In genomic region chr19:35404879-35405622, GRCh38 we compare ENCODE assay signal across 10 cellular contexts. TPM values are rescaled to one million over a fixed set of nuclear protein-coding genes. Genes with fewer than 3 reads are reported as not detected.
DNase-seq lines count a peak whose midpoint lies in the region; ATAC-seq, FAIRE-seq and TF ChIP-seq lines count a peak whose summit lies in the region.
"Had no signal": no experiment of that assay in that cellular context is flagged by ENCODE, and none has a peak within 500 bp of the region (broad histone marks: within the 10 kb centered on the region; RNA-seq: fewer than 3 reads in every experiment).

No MANE protein-coding gene starts in this region.

- peaks cover 13% of the 10 kb centered on the region for H3K4me1 Mint-ChIP-seq in activated CD8-positive, alpha-beta memory T cell treated with anti-CD3 and anti-CD28 coated beads, Interleukin-2, amount 10 ng/mL, durations not matched to agents 7 days and 5 days
- peaks cover 9% of the 10 kb centered on the region for H3K4me1 Mint-ChIP-seq in astrocyte (ENCODE audit: low read depth, unreplicated experiment)
- H3K4me1 Mint-ChIP-seq: CD4-positive, CD25-positive, alpha-beta regulatory T cell had no signal

- TF ChIP-seq CTCF in astrocyte (IDR thresholded peaks at IDR 0.05; ENCODE audit: insufficient read depth, low read depth, low read length) (no peak), smooth muscle cell (IDR thresholded peaks at IDR 0.05; ENCODE audit: borderline replicate concordance, insufficient read depth, poor library complexity, severe bottlenecking) (no peak), suprapubic skin (IDR thresholded peaks at IDR 0.05) (no peak)

- H4K20me1 ChIP-seq in astrocyte (ENCODE audit: insufficient read depth, low read length) (no peaks in the 10 kb centered on the region), smooth muscle cell (ENCODE audit: low read depth) (no peaks in the 10 kb centered on the region)

- no peaks in the 10 kb centered on the region for H3K9me3 Mint-ChIP-seq in activated CD8-positive, alpha-beta memory T cell treated with anti-CD3 and anti-CD28 coated beads, Interleukin-2, amount 10 ng/mL, durations not matched to agents 7 days and 5 days (ENCODE audit: low read depth)
- H3K9me3 Mint-ChIP-seq in astrocyte (ENCODE audit: unreplicated experiment): peaks cover 8% of the 10 kb centered on the region
- H3K9me3 Mint-ChIP-seq: CD4-positive, CD25-positive, alpha-beta regulatory T cell had no signal

- H3F3A ChIP-seq in smooth muscle cell (ENCODE audit: low read depth): no peaks in the 10 kb centered on the region

- ATAC-seq in activated CD8-positive, alpha-beta memory T cell treated with anti-CD3 and anti-CD28 coated beads, Interleukin-2, amount 10 ng/mL, durations not matched to agents 7 days and 5 days: peak; percentile 80
- peak; percentile 69 for ATAC-seq in HG03175 (IDR thresholded peaks at IDR 0.05; ENCODE audit: unreplicated experiment)

- H3K36me3 ChIP-seq in astrocyte (ENCODE audit: insufficient read depth, low read length) (no peaks in the 10 kb centered on the region), smooth muscle cell (ENCODE audit: low read depth) (no peaks in the 10 kb centered on the region), suprapubic skin (no peaks in the 10 kb centered on the region)

- TF ChIP-seq POLR2A in suprapubic skin (IDR thresholded peaks at IDR 0.05): no peak

- H3K4me1 ChIP-seq in astrocyte (ENCODE audit: insufficient read depth, low read length): no peaks in the 10 kb centered on the region
- no peaks in the 10 kb centered on the region for H3K4me1 ChIP-seq in smooth muscle cell (ENCODE audit: low read depth)
- no peaks in the 10 kb centered on the region for H3K4me1 ChIP-seq in suprapubic skin

- H3K27ac ChIP-seq in astrocyte (ENCODE audit: low read depth, low read length) (no peak overlapping the region), smooth muscle cell (ENCODE audit: low read depth) (peak overlapping the region; percentile 80), suprapubic skin (no peak overlapping the region)

- no peaks in the 10 kb centered on the region for H3K27me3 ChIP-seq in astrocyte (ENCODE audit: insufficient read depth, low read length)
- H3K27me3 ChIP-seq in smooth muscle cell (ENCODE audit: low read depth): no peaks in the 10 kb centered on the region
- no peaks in the 10 kb centered on the region for H3K27me3 ChIP-seq in suprapubic skin

- WGBS in smooth muscle cell (ENCODE audit: low lambda C conversion rate): 59% methylated on average over 11 of the region's 11 CpGs
- WGBS in suprapubic skin: 42% methylated on average over 11 of the region's 11 CpGs

- peak; percentile 67 for DNase-seq in activated CD8-positive, alpha-beta memory T cell treated with anti-CD3 and anti-CD28 coated beads, Interleukin-2, amount 10 ng/mL, durations not matched to agents 7 days and 5 days
- no peak for DNase-seq in activated CD8-positive, alpha-beta memory T cell treated with anti-CD3 and anti-CD28 coated beads, Interleukin-2, amount 50 U/mL, for 4 hours
- DNase-seq in astrocyte (ENCODE audit: low read depth) (peak; percentile 80), smooth muscle cell (lab: John Stamatoyannopoulos, UW; ENCODE audit: unreplicated experiment) (no peak), NCI-H524 treated with DMSO at 0.1 percent for 48 hours (lab: John Stamatoyannopoulos, UW) (no peak), suprapubic skin (ENCODE audit: low spot score in 2 of 2) (no peak)
- no peak for DNase-seq in effector CD4-positive, alpha-beta T cell
- DNase-seq: CD4-positive, CD25-positive, alpha-beta regulatory T cell had no signal

- CTCF ChIA-PET in activated CD8-positive, alpha-beta memory T cell treated with anti-CD3 and anti-CD28 coated beads, Interleukin-2, amount 10 ng/mL, durations not matched to agents 7 days and 5 days (lab: Charles Lee): interaction anchor here (2.3 kb wide), 1 partner anchor 52 kb away, joined by 5 read pairs; no protein-coding TSS in a partner anchor

- H3K36me3 Mint-ChIP-seq in activated CD8-positive, alpha-beta memory T cell treated with anti-CD3 and anti-CD28 coated beads, Interleukin-2, amount 10 ng/mL, durations not matched to agents 7 days and 5 days: peaks cover 1% of the 10 kb centered on the region
- no peaks in the 10 kb centered on the region for H3K36me3 Mint-ChIP-seq in astrocyte (ENCODE audit: low read depth, unreplicated experiment)
- H3K36me3 Mint-ChIP-seq: CD4-positive, CD25-positive, alpha-beta regulatory T cell had no signal

- H3K27ac Mint-ChIP-seq in activated CD8-positive, alpha-beta memory T cell treated with anti-CD3 and anti-CD28 coated beads, Interleukin-2, amount 10 ng/mL, durations not matched to agents 7 days and 5 days: no peak overlapping the region
- peak overlapping the region; percentile 66 for H3K27ac Mint-ChIP-seq in astrocyte (ENCODE audit: unreplicated experiment)

- no peak for TF ChIP-seq EP300 in suprapubic skin (IDR thresholded peaks at IDR 0.05)

- H3K4me3 Mint-ChIP-seq in activated CD8-positive, alpha-beta memory T cell treated with anti-CD3 and anti-CD28 coated beads, Interleukin-2, amount 10 ng/mL, durations not matched to agents 7 days and 5 days: no peak overlapping the region
- no peak overlapping the region for H3K4me3 Mint-ChIP-seq in astrocyte (ENCODE audit: unreplicated experiment)
- H3K4me3 Mint-ChIP-seq: CD4-positive, CD25-positive, alpha-beta regulatory T cell had no signal

- FAIRE-seq in astrocyte (lab: Jason Lieb, UNC): peak; percentile 49
- FAIRE-seq: islet of Langerhans had no signal

- H3K4me2 ChIP-seq in astrocyte (ENCODE audit: low read length): no peak overlapping the region
- H3K4me2 ChIP-seq in smooth muscle cell: peak overlapping the region; percentile 12

- H3K9me3 ChIP-seq in astrocyte (ENCODE audit: insufficient read depth, low read depth, low read length) (no peaks in the 10 kb centered on the region), smooth muscle cell (replicated peaks; ENCODE audit: low read depth) (no peaks in the 10 kb centered on the region), suprapubic skin (no peaks in the 10 kb centered on the region)

- H3K27me3 Mint-ChIP-seq in activated CD8-positive, alpha-beta memory T cell treated with anti-CD3 and anti-CD28 coated beads, Interleukin-2, amount 10 ng/mL, durations not matched to agents 7 days and 5 days: peaks cover 16% of the 10 kb centered on the region
- peaks cover 14% of the 10 kb centered on the region for H3K27me3 Mint-ChIP-seq in astrocyte (ENCODE audit: low read depth, unreplicated experiment)

- no peak overlapping the region for H3K4me3 ChIP-seq in astrocyte (ENCODE audit: insufficient read depth, low read depth, low read length)
- H3K4me3 ChIP-seq in smooth muscle cell: no peak overlapping the region
- H3K4me3 ChIP-seq in suprapubic skin: no peak overlapping the region

- H3K9ac ChIP-seq in astrocyte (ENCODE audit: low read length): no peak overlapping the region
- no peak overlapping the region for H3K9ac ChIP-seq in smooth muscle cell (ENCODE audit: low read depth)

- no peak overlapping the region for H2AFZ ChIP-seq in astrocyte (ENCODE audit: low read depth, low read length)
- no peak overlapping the region for H2AFZ ChIP-seq in smooth muscle cell (ENCODE audit: low read depth)

- H3K79me2 ChIP-seq in astrocyte (ENCODE audit: insufficient read depth, low read length) (no peaks in the 10 kb centered on the region), smooth muscle cell (ENCODE audit: low read depth) (no peaks in the 10 kb centered on the region)

RNA-seq across cellular contexts. Expression of gene GPR42, which starts 34.2 kb away (rescaled TPM):
- total RNA-seq in activated CD8-positive, alpha-beta memory T cell treated with anti-CD3 and anti-CD28 coated beads, Interleukin-2, amount 10 ng/mL, durations not matched to agents 7 days and 5 days: under 1 TPM in 1 of 2 experiments, not detected in 1; 0.12 TPM
- total RNA-seq in astrocyte (not detected in 2 replicates), smooth muscle cell (not detected in 2 replicates), suprapubic skin (not detected)
- not detected in 2 replicates for polyA plus RNA-seq in smooth muscle cell
- total RNA-seq: CD4-positive, CD25-positive, alpha-beta regulatory T cell had no signal
- polyA plus RNA-seq: CD4-positive, CD25-positive, alpha-beta regulatory T cell had no signal

RNA-seq across cellular contexts. Expression of gene FFAR2, which starts 43.0 kb away (rescaled TPM):
- not detected for total RNA-seq in activated CD8-positive, alpha-beta memory T cell treated with anti-CD3 and anti-CD28 coated beads, Interleukin-2, amount 10 ng/mL, durations not matched to agents 7 days and 5 days
- not detected in 2 replicates for total RNA-seq in astrocyte
- not detected in 2 replicates for total RNA-seq in smooth muscle cell
- polyA plus RNA-seq in smooth muscle cell: not detected in 2 replicates
- total RNA-seq in suprapubic skin: under 1 TPM in 3 of 4 donors, not detected in 1; 0.29 to 0.64 (median 0.30) TPM
- total RNA-seq: CD4-positive, CD25-positive, alpha-beta regulatory T cell had no signal
- polyA plus RNA-seq: CD4-positive, CD25-positive, alpha-beta regulatory T cell had no signal

RNA-seq across cellular contexts. Expression of gene FFAR3, which starts 46.8 kb away (rescaled TPM):
- total RNA-seq in activated CD8-positive, alpha-beta memory T cell treated with anti-CD3 and anti-CD28 coated beads, Interleukin-2, amount 10 ng/mL, durations not matched to agents 7 days and 5 days: not detected
- total RNA-seq in astrocyte: not detected in 2 replicates
- total RNA-seq in smooth muscle cell: not detected in 2 replicates
- not detected in 2 replicates for polyA plus RNA-seq in smooth muscle cell
- not detected for total RNA-seq in suprapubic skin

RNA-seq across cellular contexts. Expression of gene FFAR1, which starts 57.3 kb away (rescaled TPM):
- not detected for total RNA-seq in activated CD8-positive, alpha-beta memory T cell treated with anti-CD3 and anti-CD28 coated beads, Interleukin-2, amount 10 ng/mL, durations not matched to agents 7 days and 5 days
- total RNA-seq in astrocyte: not detected in 2 replicates
- not detected in 2 replicates for total RNA-seq in smooth muscle cell
- not detected in 2 replicates for polyA plus RNA-seq in smooth muscle cell
- not detected for total RNA-seq in suprapubic skin
- total RNA-seq: CD4-positive, CD25-positive, alpha-beta regulatory T cell had no signal
- polyA plus RNA-seq: CD4-positive, CD25-positive, alpha-beta regulatory T cell had no signal

Comparison
In these comparisons a context has a peak if more than half of its experiments do, and no peak if none do; other contexts are left out.
1. DNase-seq: peak in activated CD8-positive, alpha-beta memory T cell treated with anti-CD3 and anti-CD28 coated beads, Interleukin-2, amount 10 ng/mL, durations not matched to agents 7 days and 5 days (single experiment) and astrocyte (single experiment); none in activated CD8-positive, alpha-beta memory T cell treated with anti-CD3 and anti-CD28 coated beads, Interleukin-2, amount 50 U/mL, for 4 hours (single experiment), smooth muscle cell (single experiment), NCI-H524 treated with DMSO at 0.1 percent for 48 hours (single experiment), suprapubic skin (0 of 2) and effector CD4-positive, alpha-beta T cell (single experiment).